In the genomic region with DNA sequence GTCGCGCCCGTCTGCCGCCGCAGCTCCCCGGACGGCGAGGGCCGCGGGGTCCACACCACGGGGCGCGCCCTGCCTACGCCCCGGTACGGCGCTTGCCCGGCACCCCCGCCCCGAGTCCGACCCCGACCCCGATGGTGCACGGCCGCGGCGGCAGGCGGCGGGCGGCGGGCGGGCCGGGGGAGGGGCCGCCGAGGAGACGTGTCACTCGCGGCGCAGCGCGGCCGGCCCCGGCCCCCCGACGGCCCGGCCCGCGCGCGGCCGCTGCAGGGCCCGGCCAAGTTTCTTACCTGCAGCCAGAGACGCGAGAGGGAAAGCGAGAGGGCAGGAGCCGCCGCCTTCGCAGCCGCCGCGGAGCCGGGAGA, we compare ENCODE assay signal across 8 cellular contexts. TPM values are rescaled to one million over a fixed set of nuclear protein-coding genes. Genes with fewer than 3 reads are reported as not detected.
A peak's percentile ranks its signal among the peaks of the same experiment; 100 is the strongest.
DNase-seq lines count a peak whose midpoint lies in the region; ATAC-seq lines count a peak whose summit lies in the region.

No MANE protein-coding gene starts in this region.

- CTCF ChIA-PET in activated naive CD4-positive, alpha-beta T cell treated with anti-CD3 and anti-CD28 coated beads for 36 hours (lab: Charles Lee), result interaction anchor here (0.8 to 2.4 kb wide), 23 partner anchors 8 to 607 kb away, joined by 3 to 14 read pairs (median 4); a partner anchor contains a TSS

- intact Hi-C loops in activated naive CD4-positive, alpha-beta T cell treated with anti-CD3 and anti-CD28 coated beads for 36 hours (cut with micrococcal nuclease), result loop anchor here (1.0 to 10.0 kb wide), 14 partner anchors 71 to 1107 kb away; a partner anchor contains a TSS

- peaks cover 3% of the 10 kb centered on the region for H3K36me3 Mint-ChIP-seq in activated naive CD4-positive, alpha-beta T cell treated with anti-CD3 and anti-CD28 coated beads for 36 hours (ENCODE audit: low read depth)

- peak overlapping the region; percentile 81 for H3K4me3 Mint-ChIP-seq in activated naive CD4-positive, alpha-beta T cell treated with anti-CD3 and anti-CD28 coated beads for 36 hours

- no peak overlapping the region for H3K23ac ChIP-seq in mesendoderm (ENCODE audit: low read length)

- no CpG with 5 or more reads among the region's 62 CpGs for WGBS in mesendoderm (ENCODE audit: extremely low coverage, insufficient coverage, low lambda C conversion rate)

- no peak overlapping the region for H3K27ac Mint-ChIP-seq in activated naive CD4-positive, alpha-beta T cell treated with anti-CD3 and anti-CD28 coated beads for 36 hours

- H3K18ac ChIP-seq in mesendoderm (ENCODE audit: low read length), result peak overlapping the region; percentile 96

- H2BK120ac ChIP-seq in mesendoderm (ENCODE audit: low read depth, low read length), result no peak overlapping the region

- peak overlapping the region; percentile 96 for H3K56ac ChIP-seq in mesendoderm (ENCODE audit: low read length)

- peaks cover 8% of the 10 kb centered on the region for H3K79me1 ChIP-seq in mesendoderm (ENCODE audit: low read length)

- no peak overlapping the region for H4K5ac ChIP-seq in mesendoderm (ENCODE audit: low read length)

- H3K27me3 ChIP-seq in mesendoderm (ENCODE audit: insufficient read depth, low read length, poor library complexity), result no peaks in the 10 kb centered on the region

- no peak overlapping the region for H4K8ac ChIP-seq in mesendoderm (ENCODE audit: low read depth, low read length)

- DNase-seq in activated naive CD4-positive, alpha-beta T cell treated with anti-CD3 and anti-CD28 coated beads for 36 hours, result no peak
- DNase-seq in activated naive CD4-positive, alpha-beta T cell treated with Interleukin-2 at 50 U/mL for 16 hours, result no peak
- no peak for DNase-seq in mesendoderm
- DNase-seq in effector CD4-positive, alpha-beta T cell, result no peak
- no peak for DNase-seq in NCI-H2107 (lab: John Stamatoyannopoulos, UW)
- DNase-seq in NCI-H748 treated with DMSO at 0.1 percent for 48 hours (lab: John Stamatoyannopoulos, UW), result no peak

- H3K4me3 ChIP-seq in mesendoderm (ENCODE audit: low read length), result peak overlapping the region; percentile 75

- peak overlapping the region; percentile 94 for H3K9ac ChIP-seq in mesendoderm (ENCODE audit: low read length)

- peaks cover 7% of the 10 kb centered on the region for H3K4me1 ChIP-seq in mesendoderm (ENCODE audit: control insufficient read depth, low read depth, low read length)

- peaks cover 15% of the 10 kb centered on the region for H3K27me3 Mint-ChIP-seq in activated naive CD4-positive, alpha-beta T cell treated with anti-CD3 and anti-CD28 coated beads for 36 hours (ENCODE audit: low read depth)

- H2BK15ac ChIP-seq in mesendoderm (replicated peaks; ENCODE audit: low read depth), result no peak overlapping the region

- peaks cover 15% of the 10 kb centered on the region for H3K4me1 Mint-ChIP-seq in activated naive CD4-positive, alpha-beta T cell treated with anti-CD3 and anti-CD28 coated beads for 36 hours (ENCODE audit: low read depth)

- no peak overlapping the region for H3K4me2 ChIP-seq in mesendoderm (ENCODE audit: low read length)

- H3K27ac ChIP-seq in angular gyrus (ENCODE audit: low read depth, low read length) (peak overlapping the region; percentile 77), mesendoderm (ENCODE audit: low read depth, low read length) (peak overlapping the region; percentile 95)

- H2AK5ac ChIP-seq in mesendoderm (ENCODE audit: low read length), result no peak overlapping the region

- peak; percentile 11 for ATAC-seq in HG03135 (IDR thresholded peaks at IDR 0.05; ENCODE audit: unreplicated experiment)

- peak overlapping the region; percentile 98 for H3K4ac ChIP-seq in mesendoderm (ENCODE audit: low read depth, low read length)

- H3K9me3 Mint-ChIP-seq in activated naive CD4-positive, alpha-beta T cell treated with anti-CD3 and anti-CD28 coated beads for 36 hours, result no peaks in the 10 kb centered on the region

- no peaks in the 10 kb centered on the region for H3K36me3 ChIP-seq in mesendoderm (ENCODE audit: control insufficient read depth, insufficient read depth, low read length)

- no peak overlapping the region for H2BK5ac ChIP-seq in mesendoderm (ENCODE audit: low read length)

- peaks cover 40% of the 10 kb centered on the region for H3K79me2 ChIP-seq in mesendoderm (ENCODE audit: control insufficient read depth, insufficient read depth, low read length)

RNA-seq across cellular contexts. Expression of a gene that starts 0.3 kb away (rescaled TPM):
- total RNA-seq in activated naive CD4-positive, alpha-beta T cell treated with anti-CD3 and anti-CD28 coated beads for 36 hours, result 10 to 100 TPM; 19.6 to 20.0 TPM
- 99.7 TPM for polyA plus RNA-seq in mesendoderm (2013, experiment 1 of 2)
- 101 TPM for polyA plus RNA-seq in mesendoderm (2013, experiment 2 of 2)

RNA-seq across cellular contexts. Expression of a gene that starts 18.0 kb away (rescaled TPM):
- total RNA-seq in activated naive CD4-positive, alpha-beta T cell treated with anti-CD3 and anti-CD28 coated beads for 36 hours, result not detected
- not detected for polyA plus RNA-seq in mesendoderm (2013, experiment 1 of 2)
- not detected for polyA plus RNA-seq in mesendoderm (2013, experiment 2 of 2)
